ENCODE assay signal across 23 cellular contexts in the genomic region with DNA sequence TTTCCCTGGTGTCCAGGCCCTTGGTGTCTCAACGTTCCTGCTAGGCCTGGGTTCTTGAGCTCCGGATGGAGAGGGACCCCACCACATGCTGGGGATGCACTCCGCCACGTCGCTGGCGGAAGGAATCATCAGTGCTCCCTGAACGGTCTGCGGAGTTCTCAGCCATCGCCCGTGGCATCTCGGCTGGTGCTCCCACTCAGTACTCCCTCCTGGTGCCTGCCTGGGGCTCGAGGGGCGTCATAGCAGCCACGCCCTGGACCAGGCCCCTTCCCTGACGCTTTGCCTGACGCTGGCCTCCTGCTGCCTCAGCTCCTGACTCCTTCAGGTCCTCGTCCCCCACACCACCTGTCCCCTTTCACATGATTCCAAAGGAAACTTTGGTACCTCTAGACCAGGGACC.
A peak's percentile ranks its signal among the peaks of the same experiment; 100 is the strongest.
DNase-seq lines count a peak whose midpoint lies in the region; FAIRE-seq and TF ChIP-seq lines count a peak whose summit lies in the region.
"Had no signal": no experiment of that assay in that cellular context is flagged by ENCODE, and none has a peak within 500 bp of the region (broad histone marks: within the 10 kb centered on the region; RNA-seq: fewer than 3 reads in every experiment).

No MANE protein-coding gene starts in this region.

- no peaks in the 10 kb centered on the region for H3K27me3 Mint-ChIP-seq in nephron (ENCODE audit: low read depth)

- FAIRE-seq in urothelium cell line (lab: Jason Lieb, UNC), result peak; percentile 40
- FAIRE-seq: GM12891, RCC 7860 had no signal

- H3K27me3 ChIP-seq in NT2/D1 (ENCODE audit: insufficient read depth, insufficient read length) (no peaks in the 10 kb centered on the region), fibroblast of lung (ENCODE audit: control insufficient read depth, insufficient read depth, low read length) (no peaks in the 10 kb centered on the region)
- H3K27me3 ChIP-seq: BLaER1 treated with 17β-estradiol and CSF1 and Interleukin-3, amounts not matched to agents 10 nM and 100 nM had no signal

- peak overlapping the region; percentile 60 for H3K27ac ChIP-seq in fibroblast of lung (ENCODE audit: insufficient read depth, low read length)
- H3K27ac ChIP-seq: BLaER1 treated with 17β-estradiol and CSF1 and Interleukin-3, amounts not matched to agents 10 nM and 100 nM had no signal

- H3K4me3 ChIP-seq in NT2/D1 (ENCODE audit: insufficient read length, low read depth), result no peak overlapping the region
- H3K4me3 ChIP-seq in fibroblast of lung (replicated peaks in 1 of 4; ENCODE audit: control extremely low read depth in 1 of 4, insufficient read depth in 1 of 4, low read depth in 3 of 4, low read length in 4 of 4), result no peak overlapping the region
- H3K4me3 ChIP-seq: BLaER1 treated with 17β-estradiol and CSF1 and Interleukin-3, amounts not matched to agents 10 nM and 100 nM; HAP-1 had no signal

- no peak overlapping the region for H3K4me2 ChIP-seq in fibroblast of lung (ENCODE audit: extremely low read depth, insufficient read depth, low read length)
- H3K4me2 ChIP-seq: BLaER1 treated with 17β-estradiol and CSF1 and Interleukin-3, amounts not matched to agents 10 nM and 100 nM had no signal

- DNase-seq in NT2/D1 (ENCODE audit: low read depth, low spot score) (no peak), fibroblast of lung (ENCODE audit: low read depth in 2 of 2) (no peak), urothelium cell line (ENCODE audit: low spot score) (no peak), AML-193 (lab: John Stamatoyannopoulos, UW) (no peak), SIG-M5 (lab: John Stamatoyannopoulos, UW) (no peak), mucosa of gallbladder (ENCODE audit: low spot score) (no peak)
- DNase-seq: Caco-2; CD4-positive, alpha-beta memory T cell; Karpas-422; MV-4-11; NCI-H1105 treated with DMSO at 0.1 percent for 48 hours; NCI-H1694; NCI-H2081; NCI-H2171; NCI-H345; NCI-H524 treated with DMSO at 0.1 percent for 48 hours; NCI-H82; OCI-M1 had no signal

- H3K36me3 ChIP-seq in NT2/D1 (ENCODE audit: insufficient read depth, insufficient read length, low read length), result peaks cover 19% of the 10 kb centered on the region
- no peaks in the 10 kb centered on the region for H3K36me3 ChIP-seq in fibroblast of lung (ENCODE audit: control insufficient read depth, insufficient read depth, low read length)
- H3K36me3 ChIP-seq: BLaER1 treated with 17β-estradiol and CSF1 and Interleukin-3, amounts not matched to agents 10 nM and 100 nM; HAP-1 had no signal

- H3K4me3 Mint-ChIP-seq in nephron, result peak overlapping the region in 2 of 3 experiments; percentile 8 to 23
- H3K4me3 Mint-ChIP-seq: CD4-positive, alpha-beta memory T cell had no signal

- no peaks in the 10 kb centered on the region for H3K36me3 Mint-ChIP-seq in nephron (ENCODE audit: low read depth)
- H3K36me3 Mint-ChIP-seq: CD4-positive, alpha-beta memory T cell had no signal

- H3K4me1 ChIP-seq in NT2/D1 (ENCODE audit: insufficient read depth, insufficient read length), result peaks cover 53% of the 10 kb centered on the region
- H3K4me1 ChIP-seq in fibroblast of lung (ENCODE audit: control insufficient read depth, extremely low read depth, insufficient read depth, low read length), result peaks cover 50% of the 10 kb centered on the region
- H3K4me1 ChIP-seq: Caco-2 had no signal

- peak overlapping the region; percentile 73 to 91 (median 84) for H3K27ac Mint-ChIP-seq in nephron

- H3K9ac ChIP-seq in NT2/D1 (ENCODE audit: insufficient read length, low read depth) (peak overlapping the region; percentile 46), fibroblast of lung (ENCODE audit: insufficient read depth, low read length) (no peak overlapping the region)
- H3K9ac ChIP-seq: BLaER1 treated with 17β-estradiol and CSF1 and Interleukin-3, amounts not matched to agents 10 nM and 100 nM had no signal

- H4K20me1 ChIP-seq in fibroblast of lung (ENCODE audit: control insufficient read depth, extremely low read depth, insufficient read depth, low read length), result no peaks in the 10 kb centered on the region

- TF ChIP-seq CTCF in fibroblast of lung (conservative IDR thresholded peaks at IDR 0.05 in 1 of 2, IDR thresholded peaks at IDR 0.05 in 1 of 2; ENCODE audit: low read depth in 1 of 2, low read length in 2 of 2) (no peak), nephron (IDR thresholded peaks at IDR 0.05; ENCODE audit: unreplicated experiment in 3 of 3) (no peak)

- H3K79me2 ChIP-seq in fibroblast of lung (ENCODE audit: control insufficient read depth, insufficient read depth, low read length), result peaks cover 18% of the 10 kb centered on the region

- H2AFZ ChIP-seq in fibroblast of lung (ENCODE audit: low read length), result no peak overlapping the region

- H3K9me3 Mint-ChIP-seq in nephron, result no peaks in the 10 kb centered on the region

- H3K9me3 ChIP-seq in NT2/D1 (ENCODE audit: insufficient read depth, low read length), result no peaks in the 10 kb centered on the region
- no peaks in the 10 kb centered on the region for H3K9me3 ChIP-seq in fibroblast of lung (ENCODE audit: control insufficient read depth, insufficient read depth, low read depth, low read length)
- H3K9me3 ChIP-seq: Caco-2, HAP-1 had no signal

- H3K4me1 Mint-ChIP-seq in nephron, result peaks cover 50% of the 10 kb centered on the region
- H3K4me1 Mint-ChIP-seq: CD4-positive, alpha-beta memory T cell had no signal
